Comparison of ENCODE assay signal across 8 cellular contexts in genomic region chr6:87029711-87030314, GRCh38.
DNase-seq lines count a peak whose midpoint lies in the region; ATAC-seq and TF ChIP-seq lines count a peak whose summit lies in the region.

No MANE protein-coding gene starts in this region.

- peak; percentile 60 for ATAC-seq in HG02885 (IDR thresholded peaks at IDR 0.05; ENCODE audit: poor library complexity, unreplicated experiment)
- no peak for ATAC-seq in GM18511 (IDR thresholded peaks at IDR 0.05; ENCODE audit: unreplicated experiment)
- no peak for ATAC-seq in HG03108 (IDR thresholded peaks at IDR 0.05; ENCODE audit: unreplicated experiment)

- CTCF ChIA-PET in CD8-positive, alpha-beta memory T cell (lab: Charles Lee): no interaction called here

- H3K27me3 ChIP-seq in esophagus squamous epithelium: no peaks in the 10 kb centered on the region
- no peaks in the 10 kb centered on the region for H3K27me3 ChIP-seq in CD8-positive, alpha-beta memory T cell (ENCODE audit: insufficient read depth, low read length, poor library complexity, severe bottlenecking)

- DNase-seq in Caki2 (ENCODE audit: low read depth) (peak; percentile 2), OCI-M1 (lab: John Stamatoyannopoulos, UW) (peak; percentile 76), esophagus squamous epithelium (lab: John Stamatoyannopoulos, UW) (no peak), pulmonary artery endothelial cell (ENCODE audit: low read depth, low spot score) (peak; percentile 26)
- no peak for DNase-seq in CD8-positive, alpha-beta memory T cell

- H3K4me3 Mint-ChIP-seq in CD8-positive, alpha-beta memory T cell: no peak overlapping the region

- no peaks in the 10 kb centered on the region for H3K36me3 ChIP-seq in esophagus squamous epithelium
- H3K36me3 ChIP-seq in CD8-positive, alpha-beta memory T cell (ENCODE audit: insufficient read depth, low read length): no peaks in the 10 kb centered on the region

- no peaks in the 10 kb centered on the region for H3K4me1 Mint-ChIP-seq in CD8-positive, alpha-beta memory T cell

- TF ChIP-seq POLR2A in esophagus squamous epithelium (IDR thresholded peaks at IDR 0.05): no peak

- intact Hi-C loops in esophagus squamous epithelium (cut with DNase I): no loop called here

- POLR2A ChIA-PET in CD8-positive, alpha-beta memory T cell (lab: Charles Lee): no interaction called here

- no peaks in the 10 kb centered on the region for H3K4me1 ChIP-seq in esophagus squamous epithelium
- no peaks in the 10 kb centered on the region for H3K4me1 ChIP-seq in CD8-positive, alpha-beta memory T cell (ENCODE audit: insufficient read depth, low read length)

- no peak overlapping the region for H3K27ac Mint-ChIP-seq in CD8-positive, alpha-beta memory T cell

- H3K27me3 Mint-ChIP-seq in CD8-positive, alpha-beta memory T cell: peaks cover 12 to 17% of the 10 kb centered on the region in 2 donors

- no peak overlapping the region for H3K4me3 ChIP-seq in esophagus squamous epithelium
- H3K4me3 ChIP-seq in CD8-positive, alpha-beta memory T cell (ENCODE audit: low read length): no peak overlapping the region

- peaks cover 0 to 4% (median 0%) of the 10 kb centered on the region in 5 donors for H3K9me3 Mint-ChIP-seq in CD8-positive, alpha-beta memory T cell

- H3K27ac ChIP-seq in esophagus squamous epithelium: no peak overlapping the region
- H3K27ac ChIP-seq in CD8-positive, alpha-beta memory T cell (ENCODE audit: low read depth, low read length): no peak overlapping the region

- no peaks in the 10 kb centered on the region for H3K36me3 Mint-ChIP-seq in CD8-positive, alpha-beta memory T cell

- H3K9me3 ChIP-seq in esophagus squamous epithelium: no peaks in the 10 kb centered on the region
- no peaks in the 10 kb centered on the region for H3K9me3 ChIP-seq in CD8-positive, alpha-beta memory T cell (ENCODE audit: low read length)

- TF ChIP-seq CTCF in esophagus squamous epithelium (IDR thresholded peaks at IDR 0.05): peak; percentile 13 to 52 (median 41)

- in situ Hi-C loops in Caki2 (cut with HindIII; ENCODE audit: low pct_unique_long_range_greater_than_20kb, low sequenced_read_pairs): no loop called here

- 58 to 61% methylated on average over 3 of the region's 3 CpGs for WGBS in esophagus squamous epithelium, 2 donors

Comparison
In these comparisons a context has a peak if more than half of its experiments do, and no peak if none do; other contexts are left out.
1. DNase-seq: peak in Caki2 (single experiment), OCI-M1 (single experiment) and pulmonary artery endothelial cell (single experiment); none in esophagus squamous epithelium (single experiment) and CD8-positive, alpha-beta memory T cell (0 of 5).